11 cellular contexts compared by ENCODE assay signal in genomic region chr11:119376197-119376847, GRCh38. TPM values are rescaled to one million over a fixed set of nuclear protein-coding genes. Genes with fewer than 3 reads are reported as not detected.
DNase-seq lines count a peak whose midpoint lies in the region; ATAC-seq, FAIRE-seq and TF ChIP-seq lines count a peak whose summit lies in the region.
"Had no signal": no experiment of that assay in that cellular context is flagged by ENCODE, and none has a peak within 500 bp of the region (broad histone marks: within the 10 kb centered on the region; RNA-seq: fewer than 3 reads in every experiment).

No MANE protein-coding gene starts in this region.

- H3K36me3 Mint-ChIP-seq in activated T-helper 1 cell treated with anti-CD3 and anti-CD28 coated beads, Interleukin-12 subunit alpha, Interleukin-12 subunit beta, Interleukin-2, Interleukin-4 antibody, amounts not matched to agents 30 ng/mL and 10 ng/mL and 1 ng/mL, durations not matched to agents 14 hours and 24 hours and 36 hours (ENCODE audit: low read depth) = no peaks in the 10 kb centered on the region

- H3K27me3 Mint-ChIP-seq in activated T-helper 1 cell treated with anti-CD3 and anti-CD28 coated beads, Interleukin-12 subunit alpha, Interleukin-12 subunit beta, Interleukin-2, Interleukin-4 antibody, amounts not matched to agents 30 ng/mL and 10 ng/mL and 1 ng/mL, durations not matched to agents 14 hours and 24 hours and 36 hours (ENCODE audit: insufficient read depth) = peaks cover 5% of the 10 kb centered on the region

- no peak overlapping the region for H3K27ac ChIP-seq in foreskin keratinocyte

- H3K27ac Mint-ChIP-seq in activated T-helper 1 cell treated with anti-CD3 and anti-CD28 coated beads, Interleukin-12 subunit alpha, Interleukin-12 subunit beta, Interleukin-2, Interleukin-4 antibody, amounts not matched to agents 30 ng/mL and 10 ng/mL and 1 ng/mL, durations not matched to agents 14 hours and 24 hours and 36 hours = no peak overlapping the region
- H3K27ac Mint-ChIP-seq: activated T-cell treated with anti-CD3 and anti-CD28 coated beads, Interleukin-2, amount 50 U/mL, for 72 hours had no signal

- ATAC-seq in foreskin keratinocyte (peak; percentile 25), HG03521 (IDR thresholded peaks at IDR 0.05; ENCODE audit: unreplicated experiment) (no peak), GM19397 (IDR thresholded peaks at IDR 0.05; ENCODE audit: unreplicated experiment) (no peak)
- ATAC-seq: activated T-cell treated with anti-CD3 and anti-CD28 coated beads, Interleukin-2, amount 50 U/mL, for 72 hours had no signal

- DNase-seq in DMS153 treated with DMSO at 0.1 percent for 48 hours (lab: John Stamatoyannopoulos, UW; ENCODE audit: unreplicated experiment) (peak; percentile 53), NCI-H748 (lab: John Stamatoyannopoulos, UW; ENCODE audit: unreplicated experiment) (peak; percentile 63), foreskin keratinocyte (peak in 1 of 2 donors; percentile 57), pons (ENCODE audit: low spot score) (peak; percentile 95), GM12891 (ENCODE audit: insufficient read length, low spot score) (no peak)
- no peak for DNase-seq in activated T-helper 1 cell treated with anti-CD3 and anti-CD28 coated beads, Interleukin-12 subunit alpha, Interleukin-12 subunit beta, Interleukin-2, Interleukin-4 antibody, amounts not matched to agents 30 ng/mL and 10 ng/mL and 1 ng/mL, durations not matched to agents 14 hours and 24 hours and 36 hours (ENCODE audit: low spot score)
- DNase-seq: activated T-cell treated with anti-CD3 and anti-CD28 coated beads, Interleukin-2, amount 50 U/mL, for 72 hours; NCI-H2107 had no signal

- H3K4me1 Mint-ChIP-seq in activated T-helper 1 cell treated with anti-CD3 and anti-CD28 coated beads, Interleukin-12 subunit alpha, Interleukin-12 subunit beta, Interleukin-2, Interleukin-4 antibody, amounts not matched to agents 30 ng/mL and 10 ng/mL and 1 ng/mL, durations not matched to agents 14 hours and 24 hours and 36 hours (ENCODE audit: low read depth) = no peaks in the 10 kb centered on the region

- peaks cover 13% of the 10 kb centered on the region for H3K4me1 ChIP-seq in foreskin keratinocyte

- no peaks in the 10 kb centered on the region for H3K27me3 ChIP-seq in foreskin keratinocyte

- H3K4me3 Mint-ChIP-seq in activated T-helper 1 cell treated with anti-CD3 and anti-CD28 coated beads, Interleukin-12 subunit alpha, Interleukin-12 subunit beta, Interleukin-2, Interleukin-4 antibody, amounts not matched to agents 30 ng/mL and 10 ng/mL and 1 ng/mL, durations not matched to agents 14 hours and 24 hours and 36 hours = no peak overlapping the region
- H3K4me3 Mint-ChIP-seq: activated T-cell treated with anti-CD3 and anti-CD28 coated beads, Interleukin-2, amount 50 U/mL, for 72 hours had no signal

- H3K9me3 Mint-ChIP-seq in activated T-helper 1 cell treated with anti-CD3 and anti-CD28 coated beads, Interleukin-12 subunit alpha, Interleukin-12 subunit beta, Interleukin-2, Interleukin-4 antibody, amounts not matched to agents 30 ng/mL and 10 ng/mL and 1 ng/mL, durations not matched to agents 14 hours and 24 hours and 36 hours = no peaks in the 10 kb centered on the region
- H3K9me3 Mint-ChIP-seq: activated T-cell treated with anti-CD3 and anti-CD28 coated beads, Interleukin-2, amount 50 U/mL, for 72 hours had no signal

- TF ChIP-seq CTCF in foreskin keratinocyte (conservative IDR thresholded peaks at IDR 0.05) = no peak

- intact Hi-C loops in activated T-helper 1 cell treated with anti-CD3 and anti-CD28 coated beads, Interleukin-12 subunit alpha, Interleukin-12 subunit beta, Interleukin-2, Interleukin-4 antibody, amounts not matched to agents 30 ng/mL and 10 ng/mL and 1 ng/mL, durations not matched to agents 14 hours and 24 hours and 36 hours (cut with micrococcal nuclease) = no loop called here

- no peak for FAIRE-seq in GM12891 (lab: Jason Lieb, UNC)

- no peak for TF ChIP-seq POLR2A in GM12891 (IDR thresholded peaks at IDR 0.05; ENCODE audit: low read depth, low read length)

TF ChIP-seq in GM12891, 5 proteins besides CTCF, POLR2A, EP300 and RAD21:
- TF ChIP-seq POLR2AphosphoS5 (IDR thresholded peaks at IDR 0.05; ENCODE audit: low read depth, low read length) (no peak), SPI1 (IDR thresholded peaks at IDR 0.05; ENCODE audit: low read depth, low read length) (no peak), POU2F2 (IDR thresholded peaks at IDR 0.05; ENCODE audit: low read depth, low read length) (no peak), TAF1 (IDR thresholded peaks at IDR 0.05; ENCODE audit: low read depth, low read length) (no peak)

RNA-seq across cellular contexts. Expression of gene USP2, which starts 5.2 kb away (rescaled TPM):
- total RNA-seq in foreskin keratinocyte = 0.27 and 0.42 TPM in 2 replicates
- 0.26 and 0.45 TPM in 2 replicates for polyA plus RNA-seq in foreskin keratinocyte
- total RNA-seq in activated T-helper 1 cell treated with anti-CD3 and anti-CD28 coated beads, Interleukin-12 subunit alpha, Interleukin-12 subunit beta, Interleukin-2, Interleukin-4 antibody, amounts not matched to agents 30 ng/mL and 10 ng/mL and 1 ng/mL, durations not matched to agents 14 hours and 24 hours and 36 hours = 0.22 and 0.36 TPM in 2 replicates
- 0.04 TPM for polyA plus RNA-seq in GM12891 (2012; ENCODE audit: low read depth, missing spikeins)

RNA-seq across cellular contexts. Expression of gene MFRP, which starts 29.8 kb away (rescaled TPM):
- total RNA-seq in foreskin keratinocyte = not detected in 2 replicates
- not detected in 2 replicates for polyA plus RNA-seq in foreskin keratinocyte
- not detected in 2 replicates for total RNA-seq in activated T-helper 1 cell treated with anti-CD3 and anti-CD28 coated beads, Interleukin-12 subunit alpha, Interleukin-12 subunit beta, Interleukin-2, Interleukin-4 antibody, amounts not matched to agents 30 ng/mL and 10 ng/mL and 1 ng/mL, durations not matched to agents 14 hours and 24 hours and 36 hours
- polyA plus RNA-seq in GM12891 (2012; ENCODE audit: low read depth, missing spikeins) = not detected
- total RNA-seq: activated T-cell treated with anti-CD3 and anti-CD28 coated beads, Interleukin-2, amount 50 U/mL, for 72 hours; Daoy had no signal

RNA-seq across cellular contexts. Expression of gene C1QTNF5, which starts 35.6 kb away (rescaled TPM):
- total RNA-seq in foreskin keratinocyte = not detected in 2 replicates
- 0.03 and 0.07 TPM in 2 replicates for polyA plus RNA-seq in foreskin keratinocyte
- total RNA-seq in activated T-helper 1 cell treated with anti-CD3 and anti-CD28 coated beads, Interleukin-12 subunit alpha, Interleukin-12 subunit beta, Interleukin-2, Interleukin-4 antibody, amounts not matched to agents 30 ng/mL and 10 ng/mL and 1 ng/mL, durations not matched to agents 14 hours and 24 hours and 36 hours = not detected in 2 replicates
- polyA plus RNA-seq in GM12891 (2012; ENCODE audit: low read depth, missing spikeins) = not detected
- total RNA-seq: activated T-cell treated with anti-CD3 and anti-CD28 coated beads, Interleukin-2, amount 50 U/mL, for 72 hours had no signal

RNA-seq across cellular contexts. Expression of gene RNF26, which starts 42.0 kb away (rescaled TPM):
- 30.1 and 35.2 TPM in 2 replicates for total RNA-seq in foreskin keratinocyte
- polyA plus RNA-seq in foreskin keratinocyte = 41.0 and 49.9 TPM in 2 replicates
- 26.1 and 27.9 TPM in 2 replicates for total RNA-seq in activated T-helper 1 cell treated with anti-CD3 and anti-CD28 coated beads, Interleukin-12 subunit alpha, Interleukin-12 subunit beta, Interleukin-2, Interleukin-4 antibody, amounts not matched to agents 30 ng/mL and 10 ng/mL and 1 ng/mL, durations not matched to agents 14 hours and 24 hours and 36 hours
- 14.5 TPM for polyA plus RNA-seq in GM12891 (2012; ENCODE audit: low read depth, missing spikeins)

RNA-seq across cellular contexts. Expression of gene THY1, which starts 46.6 kb away (rescaled TPM):
- 15.2 and 51.6 TPM in 2 replicates for total RNA-seq in foreskin keratinocyte
- 16.4 and 52.0 TPM in 2 replicates for polyA plus RNA-seq in foreskin keratinocyte
- 0.83 and 1.0 TPM in 2 replicates for total RNA-seq in activated T-helper 1 cell treated with anti-CD3 and anti-CD28 coated beads, Interleukin-12 subunit alpha, Interleukin-12 subunit beta, Interleukin-2, Interleukin-4 antibody, amounts not matched to agents 30 ng/mL and 10 ng/mL and 1 ng/mL, durations not matched to agents 14 hours and 24 hours and 36 hours
- 0.36 TPM for polyA plus RNA-seq in GM12891 (2012; ENCODE audit: low read depth, missing spikeins)

Comparison
In these comparisons a context has a peak if more than half of its experiments do, and no peak if none do; other contexts are left out.
1. DNase-seq: peak in DMS153 treated with DMSO at 0.1 percent for 48 hours (single experiment), NCI-H748 (single experiment) and pons (single experiment); none in activated T-helper 1 cell treated with anti-CD3 and anti-CD28 coated beads, Interleukin-12 subunit alpha, Interleukin-12 subunit beta, Interleukin-2, Interleukin-4 antibody, amounts not matched to agents 30 ng/mL and 10 ng/mL and 1 ng/mL, durations not matched to agents 14 hours and 24 hours and 36 hours (single experiment) and GM12891 (single experiment).